Comparison of ENCODE assay signal across 10 cellular contexts in genomic region chr11:134032501-134033091, GRCh38. TPM values are rescaled to one million over a fixed set of nuclear protein-coding genes. Genes with fewer than 3 reads are reported as not detected.
DNase-seq lines count a peak whose midpoint lies in the region; ATAC-seq, FAIRE-seq and TF ChIP-seq lines count a peak whose summit lies in the region.
"Had no signal": no experiment of that assay in that cellular context is flagged by ENCODE, and none has a peak within 500 bp of the region (broad histone marks: within the 10 kb centered on the region; RNA-seq: fewer than 3 reads in every experiment).

No MANE protein-coding gene starts in this region.

- H3K4me1 ChIP-seq in kidney (ENCODE audit: control insufficient read depth in 1 of 2, insufficient read depth in 1 of 2, low read depth in 1 of 2, low read length in 2 of 2), result peaks cover 0 to 13% of the 10 kb centered on the region in 2 donors
- H3K4me1 ChIP-seq in thoracic aorta (ENCODE audit: control insufficient read depth in 1 of 2, low read depth in 2 of 2), result peaks cover 10 to 26% of the 10 kb centered on the region in 2 donors

- H3K4me3 ChIP-seq in kidney (ENCODE audit: low read length in 2 of 2) (no peak overlapping the region), thoracic aorta (no peak overlapping the region)

- H3K36me3 ChIP-seq in kidney (ENCODE audit: control insufficient read depth in 1 of 2, insufficient read depth in 2 of 2, low read length in 2 of 2) (no peaks in the 10 kb centered on the region), thoracic aorta (no peaks in the 10 kb centered on the region)

- FAIRE-seq in kidney (lab: Jason Lieb, UNC), result no peak

- no peak overlapping the region for H3K27ac ChIP-seq in kidney (ENCODE audit: low read depth in 2 of 2, low read length in 2 of 2)
- H3K27ac ChIP-seq in thoracic aorta, result peak overlapping the region; percentile 65 to 88

- H3K4me3 Mint-ChIP-seq in activated naive CD8-positive, alpha-beta T cell, result peak overlapping the region; percentile 45
- no peak overlapping the region for H3K4me3 Mint-ChIP-seq in activated naive CD8-positive, alpha-beta T cell treated with anti-CD3 and anti-CD28 coated beads, Interleukin-2, amount 50 U/mL, for 24 hours

- H3K9me3 ChIP-seq in kidney (ENCODE audit: control insufficient read depth in 1 of 2, low read length in 2 of 2) (no peaks in the 10 kb centered on the region), thoracic aorta (no peaks in the 10 kb centered on the region)

- no peak for TF ChIP-seq CTCF in kidney (IDR thresholded peaks at IDR 0.05; ENCODE audit: borderline replicate concordance, extremely low read depth, insufficient read depth)
- no peak for TF ChIP-seq CTCF in thoracic aorta (IDR thresholded peaks at IDR 0.05)

- H3K27me3 Mint-ChIP-seq in activated naive CD8-positive, alpha-beta T cell, result no peaks in the 10 kb centered on the region
- no peaks in the 10 kb centered on the region for H3K27me3 Mint-ChIP-seq in activated naive CD8-positive, alpha-beta T cell treated with anti-CD3 and anti-CD28 coated beads, Interleukin-2, amount 50 U/mL, for 24 hours

- H3K27me3 ChIP-seq in thoracic aorta (replicated peaks; ENCODE audit: insufficient read depth), result no peaks in the 10 kb centered on the region

- H3K9ac ChIP-seq in kidney (ENCODE audit: low read length in 2 of 2), result no peak overlapping the region

- no peak for DNase-seq in activated naive CD8-positive, alpha-beta T cell treated with anti-CD3 and anti-CD28 coated beads, Interleukin-2, amount 50 U/mL, for 24 hours
- DNase-seq in UCSD-AML1 (lab: John Stamatoyannopoulos, UW; ENCODE audit: unreplicated experiment) (peak; percentile 91), kidney (peak; percentile 81), thoracic aorta (ENCODE audit: low spot score) (no peak), NOMO-1 treated with dmso at 0.1 percent for 144 hours (lab: John Stamatoyannopoulos, UW; ENCODE audit: unreplicated experiment) (no peak), NCI-H82 (lab: John Stamatoyannopoulos, UW) (no peak)
- DNase-seq: activated naive CD4-positive, alpha-beta T cell treated with Interleukin-2 at 50 U/mL for 16 hours had no signal

- no peak for ATAC-seq in activated naive CD8-positive, alpha-beta T cell treated with anti-CD3 and anti-CD28 coated beads, Interleukin-2, amount 50 U/mL, for 24 hours
- ATAC-seq in thoracic aorta (ENCODE audit: insufficient number of reproducible peaks, low FRiP score, low read depth) (no peak), HG02938 (IDR thresholded peaks at IDR 0.05; ENCODE audit: unreplicated experiment) (no peak)
- ATAC-seq: T-cell had no signal

- intact Hi-C loops in kidney (cut with DNase I), result loop anchor here (10.0 kb wide), 1 partner anchor 78 kb away; the partner anchor contains the start of gene IGSF9B

- peak overlapping the region; percentile 30 for H3K27ac Mint-ChIP-seq in activated naive CD8-positive, alpha-beta T cell
- H3K27ac Mint-ChIP-seq in activated naive CD8-positive, alpha-beta T cell treated with anti-CD3 and anti-CD28 coated beads, Interleukin-2, amount 50 U/mL, for 24 hours, result no peak overlapping the region

- no peaks in the 10 kb centered on the region for H3K9me3 Mint-ChIP-seq in activated naive CD8-positive, alpha-beta T cell (ENCODE audit: low read depth)
- no peaks in the 10 kb centered on the region for H3K9me3 Mint-ChIP-seq in activated naive CD8-positive, alpha-beta T cell treated with anti-CD3 and anti-CD28 coated beads, Interleukin-2, amount 50 U/mL, for 24 hours
- H3K9me3 Mint-ChIP-seq: T-cell had no signal

- no peaks in the 10 kb centered on the region for H3K36me3 Mint-ChIP-seq in activated naive CD8-positive, alpha-beta T cell
- H3K36me3 Mint-ChIP-seq in activated naive CD8-positive, alpha-beta T cell treated with anti-CD3 and anti-CD28 coated beads, Interleukin-2, amount 50 U/mL, for 24 hours (ENCODE audit: low read depth), result peaks cover 2% of the 10 kb centered on the region
- H3K36me3 Mint-ChIP-seq: T-cell had no signal

- H3K4me1 Mint-ChIP-seq in activated naive CD8-positive, alpha-beta T cell (ENCODE audit: low read depth), result peaks cover 78% of the 10 kb centered on the region
- H3K4me1 Mint-ChIP-seq in activated naive CD8-positive, alpha-beta T cell treated with anti-CD3 and anti-CD28 coated beads, Interleukin-2, amount 50 U/mL, for 24 hours, result peaks cover 57% of the 10 kb centered on the region

RNA-seq across cellular contexts. Expression of gene JAM3, which starts 36.3 kb away (rescaled TPM):
- total RNA-seq in kidney (19.5 TPM), thoracic aorta (100 to 1,000 TPM in 1 of 2 donors, 10 to 100 TPM in 1; 83.7 to 110 TPM)
- 13.3 TPM for polyA plus RNA-seq in kidney (ENCODE audit: insufficient read depth, low read depth, low replicate concordance)

Comparison
In these comparisons a context has a peak if more than half of its experiments do, and no peak if none do; other contexts are left out.
1. DNase-seq: peak in UCSD-AML1 (single experiment) and kidney (single experiment); none in activated naive CD8-positive, alpha-beta T cell treated with anti-CD3 and anti-CD28 coated beads, Interleukin-2, amount 50 U/mL, for 24 hours (single experiment), thoracic aorta (single experiment), NOMO-1 treated with dmso at 0.1 percent for 144 hours (single experiment) and NCI-H82 (single experiment).
2. H3K27ac ChIP-seq: peak in thoracic aorta (2 of 2); none in kidney (0 of 2).